Comparison of ENCODE assay signal across 8 cellular contexts in the genomic region with DNA sequence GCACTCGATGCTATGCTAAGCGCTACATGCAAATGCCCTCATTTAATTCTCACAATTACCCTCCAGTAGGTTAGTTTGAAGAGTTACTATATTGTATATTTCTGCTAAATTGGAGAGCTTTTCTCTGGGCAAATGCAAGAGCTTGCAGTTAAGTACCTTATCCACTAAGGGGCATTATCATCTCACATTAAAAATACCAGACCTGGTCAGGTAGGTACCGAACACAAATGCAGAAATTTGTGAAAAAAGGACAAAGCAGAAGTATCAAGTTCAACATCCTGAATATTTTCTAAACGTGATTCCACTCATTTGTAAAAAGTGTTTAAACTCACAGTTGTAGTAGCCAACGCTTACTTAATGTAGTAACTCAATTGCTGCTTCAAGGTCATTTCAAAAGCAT. TPM values are rescaled to one million over a fixed set of nuclear protein-coding genes. Genes with fewer than 3 reads are reported as not detected.
DNase-seq lines count a peak whose midpoint lies in the region; ATAC-seq and TF ChIP-seq lines count a peak whose summit lies in the region.

No MANE protein-coding gene starts in this region.

- peak overlapping the region in 3 of 12 donors; percentile 3 to 49 (median 49) for H3K27ac ChIP-seq in heart left ventricle
- no peak overlapping the region for H3K27ac ChIP-seq in OCI-LY3 (ENCODE audit: low read length)
- H3K27ac ChIP-seq in thoracic aorta: no peak overlapping the region

- no peaks in the 10 kb centered on the region for H3K9me3 ChIP-seq in heart left ventricle
- no peaks in the 10 kb centered on the region for H3K9me3 ChIP-seq in OCI-LY3 (ENCODE audit: insufficient read depth, low read length)
- H3K9me3 ChIP-seq in thoracic aorta: no peaks in the 10 kb centered on the region

- H3K79me2 ChIP-seq in OCI-LY3 (ENCODE audit: low read length): no peaks in the 10 kb centered on the region

- H3K27me3 ChIP-seq in heart left ventricle (no peaks in the 10 kb centered on the region), OCI-LY3 (ENCODE audit: low read depth, low read length) (no peaks in the 10 kb centered on the region), thoracic aorta (replicated peaks; ENCODE audit: insufficient read depth) (no peaks in the 10 kb centered on the region)

- peaks cover 0 to 9% (median under 1%) of the 10 kb centered on the region in 9 donors for H3K36me3 ChIP-seq in heart left ventricle
- no peaks in the 10 kb centered on the region for H3K36me3 ChIP-seq in OCI-LY3 (replicated peaks; ENCODE audit: low read depth, low read length)
- no peaks in the 10 kb centered on the region for H3K36me3 ChIP-seq in thoracic aorta

- intact Hi-C loops in heart left ventricle (cut with DNase I) (loop anchor here in 7 of 10 donors (1.0 to 10.0 kb wide), 4 partner anchors 51 to 976 kb away; a partner anchor contains a TSS), cardiac septum (cut with DNase I) (no loop called here)

- H4K20me1 ChIP-seq in OCI-LY3 (ENCODE audit: insufficient read depth, low read length): no peaks in the 10 kb centered on the region

- no peak overlapping the region for H2AFZ ChIP-seq in OCI-LY3 (ENCODE audit: low read depth, low read length)

- no peak overlapping the region for H3K9ac ChIP-seq in OCI-LY3 (ENCODE audit: low read length)

- ATAC-seq in heart left ventricle (no peak), thoracic aorta (ENCODE audit: insufficient number of reproducible peaks, low FRiP score, low read depth) (no peak), GM19395 (IDR thresholded peaks at IDR 0.05; ENCODE audit: unreplicated experiment) (no peak)

- TF ChIP-seq CTCF in heart left ventricle (IDR thresholded peaks at IDR 0.05) (peak; percentile 25 to 64 (median 44)), OCI-LY3 (IDR thresholded peaks at IDR 0.05; ENCODE audit: low read depth, low read length) (peak; percentile 87), thoracic aorta (IDR thresholded peaks at IDR 0.05) (peak; percentile 33)

- no peak overlapping the region for H3K4me2 ChIP-seq in OCI-LY3 (ENCODE audit: low read length)

- H3K4me1 ChIP-seq in heart left ventricle: peaks cover 0 to 67% (median 29%) of the 10 kb centered on the region in 12 donors
- peaks cover 11% of the 10 kb centered on the region for H3K4me1 ChIP-seq in OCI-LY3 (ENCODE audit: low read length)
- peaks cover 4 to 5% of the 10 kb centered on the region in 2 donors for H3K4me1 ChIP-seq in thoracic aorta (ENCODE audit: control insufficient read depth in 1 of 2, low read depth in 2 of 2)

- WGBS in heart left ventricle, 4 donors: 44 to 55% (median 49%) methylated on average over 5 of the region's 5 CpGs

- H3K4me3 ChIP-seq in heart left ventricle (no peak overlapping the region), OCI-LY3 (ENCODE audit: low read length) (no peak overlapping the region), thoracic aorta (no peak overlapping the region)

- no peak for TF ChIP-seq POLR2A in heart left ventricle (IDR thresholded peaks at IDR 0.05)
- TF ChIP-seq POLR2A in erythroblast (IDR thresholded peaks at IDR 0.05; ENCODE audit: low read length): no peak

- DNase-seq in heart left ventricle (no peak), cardiac septum (ENCODE audit: low spot score) (no peak), erythroblast (lab: John Stamatoyannopoulos, UW) (peak; percentile 53 to 62), thoracic aorta (ENCODE audit: low spot score) (no peak), OCI-M2 (lab: John Stamatoyannopoulos, UW; ENCODE audit: unreplicated experiment) (no peak), activated T-cell treated with anti-CD3 and anti-CD28 coated beads for 4 hours (no peak)

RNA-seq across cellular contexts. Expression of a gene that starts 52.2 kb away (rescaled TPM):
- total RNA-seq in heart left ventricle (10 to 100 TPM in 2 of 9 donors, 1 to 10 TPM in 6, under 1 TPM in 1; 0.86 to 19.9 (median 3.0) TPM), cardiac septum (3.7 TPM), thoracic aorta (10 to 100 TPM in 1 of 2 donors, 1 to 10 TPM in 1; 5.6 to 12.5 TPM)
- 1 to 10 TPM in 1 of 2 donors, under 1 TPM in 1; 0.95 to 1.6 TPM for polyA plus RNA-seq in heart left ventricle

Comparison
In these comparisons a context has a peak if more than half of its experiments do, and no peak if none do; other contexts are left out.
1. DNase-seq: peak in erythroblast (2 of 2); none in heart left ventricle (0 of 5), cardiac septum (single experiment), thoracic aorta (single experiment), OCI-M2 (single experiment) and activated T-cell treated with anti-CD3 and anti-CD28 coated beads for 4 hours (single experiment).
2. CTCF ChIP-seq: peak in every context shown above with its lines; median percentile 87 in OCI-LY3; 44 in heart left ventricle; 33 in thoracic aorta.